Comparison of ENCODE assay signal across 8 cellular contexts in genomic region chrX:48957477-48957826, GRCh38. TPM values are rescaled to one million over a fixed set of nuclear protein-coding genes. Genes with fewer than 3 reads are reported as not detected.
A peak's percentile ranks its signal among the peaks of the same experiment; 100 is the strongest.
DNase-seq lines count a peak whose midpoint lies in the region; ATAC-seq and TF ChIP-seq lines count a peak whose summit lies in the region.

A gene with protein sequence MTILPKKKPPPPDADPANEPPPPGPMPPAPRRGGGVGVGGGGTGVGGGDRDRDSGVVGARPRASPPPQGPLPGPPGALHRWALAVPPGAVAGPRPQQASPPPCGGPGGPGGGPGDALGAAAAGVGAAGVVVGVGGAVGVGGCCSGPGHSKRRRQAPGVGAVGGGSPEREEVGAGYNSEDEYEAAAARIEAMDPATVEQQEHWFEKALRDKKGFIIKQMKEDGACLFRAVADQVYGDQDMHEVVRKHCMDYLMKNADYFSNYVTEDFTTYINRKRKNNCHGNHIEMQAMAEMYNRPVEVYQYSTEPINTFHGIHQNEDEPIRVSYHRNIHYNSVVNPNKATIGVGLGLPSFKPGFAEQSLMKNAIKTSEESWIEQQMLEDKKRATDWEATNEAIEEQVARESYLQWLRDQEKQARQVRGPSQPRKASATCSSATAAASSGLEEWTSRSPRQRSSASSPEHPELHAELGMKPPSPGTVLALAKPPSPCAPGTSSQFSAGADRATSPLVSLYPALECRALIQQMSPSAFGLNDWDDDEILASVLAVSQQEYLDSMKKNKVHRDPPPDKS (minus strand): TSS chrX:48957607. CDS start chrX:48957570, 37 bp downstream.

- H3K4me1 Mint-ChIP-seq in H9: peaks cover 0 to 16% of the 10 kb centered on the region in 2 experiments; a peak in 2 of 4 replicates
- H3K4me1 Mint-ChIP-seq in dendritic cell treated with granulocyte-macrophage colony-stimulating factor and Interleukin-4, amounts not matched to agents 40 ng/mL and 50 ng/mL, for 4 days (ENCODE audit: low read depth): peaks cover 53% of the 10 kb centered on the region

- H3K23ac ChIP-seq in H9 (ENCODE audit: insufficient read length, low read depth, low read length): no peak within 1 kb of the TSS

- H4K5ac ChIP-seq in H9 (ENCODE audit: insufficient read length, low read depth, low read length): no peak within 1 kb of the TSS

- no peak within 1 kb of the TSS for H3K4ac ChIP-seq in H9 (ENCODE audit: low read depth, low read length)

- no peak within 1 kb of the TSS for H2AFZ ChIP-seq in H9 (ENCODE audit: low read length)

- H3K36me3 Mint-ChIP-seq in H9 (ENCODE audit: insufficient read depth in 1 of 3, low read depth in 3 of 3): peaks cover 11 to 54% (median 28%) of the 10 kb centered on the region in 3 experiments
- H3K36me3 Mint-ChIP-seq in dendritic cell treated with granulocyte-macrophage colony-stimulating factor and Interleukin-4, amounts not matched to agents 40 ng/mL and 50 ng/mL, for 4 days (ENCODE audit: low read depth): peaks cover 37% of the 10 kb centered on the region

- H3K9me3 Mint-ChIP-seq in H9: peaks cover 77 to 78% of the 10 kb centered on the region in 2 experiments
- no peaks in the 10 kb centered on the region for H3K9me3 Mint-ChIP-seq in dendritic cell treated with granulocyte-macrophage colony-stimulating factor and Interleukin-4, amounts not matched to agents 40 ng/mL and 50 ng/mL, for 4 days

- H4K20me1 ChIP-seq in H9 (ENCODE audit: control insufficient read depth, insufficient read depth, insufficient read length): peaks cover 3% of the 10 kb centered on the region

- peaks cover 26% of the 10 kb centered on the region; the same call in 1 of the 2 replicates for H3K79me2 ChIP-seq in H9 (ENCODE audit: insufficient read depth, low read length)

- H3K56ac ChIP-seq in H9 (ENCODE audit: insufficient read length, low read depth, low read length): no peak within 1 kb of the TSS

- CTCF ChIA-PET in GM10248 (lab: Yijun Ruan, JAX): interaction anchor here (1.3 kb wide), 1 partner anchor 19 kb away, joined by 4 read pairs; no protein-coding TSS in a partner anchor

- peaks cover 1% of the 10 kb centered on the region for H3K27me3 Mint-ChIP-seq in H9 (ENCODE audit: low read depth)
- H3K27me3 Mint-ChIP-seq in dendritic cell treated with granulocyte-macrophage colony-stimulating factor and Interleukin-4, amounts not matched to agents 40 ng/mL and 50 ng/mL, for 4 days: no peaks in the 10 kb centered on the region

- no peak for ATAC-seq in lung (ENCODE audit: insufficient read depth, low FRiP score)

- WGBS in H9 (ENCODE audit: extremely low coverage, insufficient read length, low lambda C conversion rate): no CpG with 5 or more reads among the region's 53 CpGs
- WGBS in lung, 2 donors: 6 to 45% methylated on average over 7 to 53 of the region's 53 CpGs

- no peak within 1 kb of the TSS for H2AK5ac ChIP-seq in H9 (ENCODE audit: insufficient read length, low read length)

- no peak within 1 kb of the TSS for H3T11ph ChIP-seq in H9 (ENCODE audit: low read length)

- peak within 1 kb of the TSS; percentile 65 for H3K4me3 ChIP-seq in lung

- no peak within 1 kb of the TSS for H4K8ac ChIP-seq in H9 (replicated peaks; ENCODE audit: insufficient read length, low read depth, low read length)

- no peak for TF ChIP-seq CTCF in GM10248 (IDR thresholded peaks at IDR 0.05; ENCODE audit: control extremely low read depth, extremely low read depth, low read depth, missing control alignments)
- TF ChIP-seq CTCF in H9 (conservative IDR thresholded peaks at IDR 0.05): no peak
- no peak for TF ChIP-seq CTCF in lung (IDR thresholded peaks at IDR 0.05; ENCODE audit: control extremely low read depth, extremely low read depth)

- peak within 1 kb of the TSS; percentile 97 to 99 for H3K4me3 Mint-ChIP-seq in H9
- H3K4me3 Mint-ChIP-seq in dendritic cell treated with granulocyte-macrophage colony-stimulating factor and Interleukin-4, amounts not matched to agents 40 ng/mL and 50 ng/mL, for 4 days: peak within 1 kb of the TSS; percentile 98

- peak within 1 kb of the TSS; percentile 91 for H3K9ac ChIP-seq in H9 (ENCODE audit: extremely low read depth, insufficient read length, low read length)

- peaks cover 4 to 5% of the 10 kb centered on the region in 2 donors for H3K36me3 ChIP-seq in lung (ENCODE audit: control insufficient read depth in 2 of 2, insufficient read depth in 2 of 2, low read length in 2 of 2)

- H2BK12ac ChIP-seq in H9 (ENCODE audit: insufficient read length, low read depth, low read length): no peak within 1 kb of the TSS

- H3K14ac ChIP-seq in H9 (ENCODE audit: insufficient read depth, low read length): peak within 1 kb of the TSS; percentile 85

- intact Hi-C loops in dendritic cell treated with granulocyte-macrophage colony-stimulating factor and Interleukin-4, amounts not matched to agents 40 ng/mL and 50 ng/mL, for 4 days (cut with micrococcal nuclease): loop anchor here (5.0 kb wide), 1 partner anchor 60 kb away; the partner anchor contains the start of genes PQBP1 and TIMM17B

- H3K4me2 ChIP-seq in H9 (ENCODE audit: insufficient read depth, insufficient read length, low read length): peak within 1 kb of the TSS; percentile 86

- H3K27me3 ChIP-seq in H9 (ENCODE audit: insufficient read depth, low read length) (no peaks in the 10 kb centered on the region), lung (ENCODE audit: control insufficient read depth, insufficient read depth) (no peaks in the 10 kb centered on the region)

- H2BK120ac ChIP-seq in H9 (ENCODE audit: low read depth, low read length, poor library complexity, severe bottlenecking): no peak within 1 kb of the TSS

- H3K9me3 ChIP-seq in H9 (ENCODE audit: control insufficient read depth, low read depth, low read length) (no peaks in the 10 kb centered on the region), lung (ENCODE audit: control insufficient read depth in 2 of 2, insufficient read depth in 1 of 2, low read length in 1 of 2) (no peaks in the 10 kb centered on the region)

- peak within 1 kb of the TSS; percentile 92 for H3K18ac ChIP-seq in H9 (ENCODE audit: insufficient read length, low read depth, low read length)

- peaks cover 18% of the 10 kb centered on the region for H3K79me1 ChIP-seq in H9 (ENCODE audit: insufficient read depth, low read depth, low read length, poor library complexity, severe bottlenecking)

- H3K27ac ChIP-seq in H9 (ENCODE audit: insufficient read length, low read depth, low read length): peak within 1 kb of the TSS; percentile 92
- H3K27ac ChIP-seq in lung (ENCODE audit: low read depth in 1 of 2, low read length in 1 of 2): peak within 1 kb of the TSS; percentile 87 to 98

- peaks cover 6% of the 10 kb centered on the region for H3K23me2 ChIP-seq in H9 (ENCODE audit: insufficient read length, low read depth, low read length, poor library complexity, severe bottlenecking)

- H3K27ac Mint-ChIP-seq in H9: peak within 1 kb of the TSS; percentile 100
- H3K27ac Mint-ChIP-seq in dendritic cell treated with granulocyte-macrophage colony-stimulating factor and Interleukin-4, amounts not matched to agents 40 ng/mL and 50 ng/mL, for 4 days: peak within 1 kb of the TSS; percentile 100

- H2BK15ac ChIP-seq in H9 (ENCODE audit: low read depth, low read length): no peak within 1 kb of the TSS

- POLR2A ChIA-PET in GM10248 (lab: Yijun Ruan, JAX): interaction anchor here (1.4 kb wide), 1 partner anchor 45 kb away, joined by 3 read pairs; the partner anchor contains the start of gene GRIPAP1

- no peak within 1 kb of the TSS for H4K91ac ChIP-seq in H9 (ENCODE audit: insufficient read length, low read depth, low read length)

- peak; percentile 76 for DNase-seq in GM10248 (ENCODE audit: extremely low spot score)
- no peak for DNase-seq in H9
- DNase-seq in NCI-H1092 treated with DMSO at 0.1 percent for 48 hours (lab: John Stamatoyannopoulos, UW): peak; percentile 81
- DNase-seq in activated CD4-positive, alpha-beta T cell treated with anti-CD3 and anti-CD28 coated beads for 1 hour: peak; percentile 62
- DNase-seq in lung (ENCODE audit: low spot score): peak; percentile 65
- peak; percentile 65 for DNase-seq in stimulated activated CD8-positive, alpha-beta memory T cell treated with anti-CD3 and anti-CD28 coated beads, Interleukin-12 subunit alpha, Interleukin-12 subunit beta, amount 100 ng/mL, for 24 hours (ENCODE audit: extremely low read depth)
- DNase-seq in central memory CD4-positive, alpha-beta T cell: no peak

- H2BK5ac ChIP-seq in H9 (ENCODE audit: insufficient read length, low read length): peak within 1 kb of the TSS; percentile 86

- peaks cover 2% of the 10 kb centered on the region; the same call in 1 of the 2 replicates for H3K4me1 ChIP-seq in H9 (ENCODE audit: insufficient read depth, low read length)
- peaks cover 5 to 11% of the 10 kb centered on the region in 2 donors for H3K4me1 ChIP-seq in lung (ENCODE audit: control insufficient read depth in 2 of 2, insufficient read depth in 2 of 2, low read length in 2 of 2)

- H2BK20ac ChIP-seq in H9 (ENCODE audit: low read depth, low read length, poor library complexity, severe bottlenecking): no peak within 1 kb of the TSS

RNA-seq across cellular contexts. Expression of the gene that starts here (rescaled TPM):
- total RNA-seq in H9 (2021) (62.5 and 62.6 TPM in 2 replicates), lung (10 to 100 TPM; 33.3 to 48.2 TPM)
- polyA plus RNA-seq in lung: 10 to 100 TPM; 32.4 to 38.1 TPM

Comparison
In these comparisons a context has a peak if more than half of its experiments do, and no peak if none do; other contexts are left out.
1. DNase-seq: peak in GM10248 (single experiment), NCI-H1092 treated with DMSO at 0.1 percent for 48 hours (single experiment), activated CD4-positive, alpha-beta T cell treated with anti-CD3 and anti-CD28 coated beads for 1 hour (single experiment), lung (single experiment) and stimulated activated CD8-positive, alpha-beta memory T cell treated with anti-CD3 and anti-CD28 coated beads, Interleukin-12 subunit alpha, Interleukin-12 subunit beta, amount 100 ng/mL, for 24 hours (single experiment); none in H9 (single experiment) and central memory CD4-positive, alpha-beta T cell (single experiment).